ENCODE assay signal across 10 cellular contexts in genomic region chr19:18650048-18650435, GRCh38. TPM values are rescaled to one million over a fixed set of nuclear protein-coding genes. Genes with fewer than 3 reads are reported as not detected.
DNase-seq lines count a peak whose midpoint lies in the region; ATAC-seq and TF ChIP-seq lines count a peak whose summit lies in the region.
"Had no signal": no experiment of that assay in that cellular context is flagged by ENCODE, and none has a peak within 500 bp of the region (broad histone marks: within the 10 kb centered on the region; RNA-seq: fewer than 3 reads in every experiment).

No MANE protein-coding gene starts in this region.

- WGBS in right lobe of liver (ENCODE audit: insufficient coverage, low coverage, low lambda C conversion rate, missing lambda C conversion rate), result 39% methylated on average over 11 of the region's 15 CpGs
- 56% methylated on average over 15 of the region's 15 CpGs for WGBS in smooth muscle cell (ENCODE audit: low lambda C conversion rate)

- H3K4me3 ChIP-seq in right lobe of liver, result no peak overlapping the region
- no peak overlapping the region for H3K4me3 ChIP-seq in smooth muscle cell
- H3K4me3 ChIP-seq: SK-N-MC had no signal

- peaks cover 23% of the 10 kb centered on the region for H3F3A ChIP-seq in smooth muscle cell (ENCODE audit: low read depth)

- H3K4me1 ChIP-seq in right lobe of liver, result no peaks in the 10 kb centered on the region
- peaks cover 22% of the 10 kb centered on the region for H3K4me1 ChIP-seq in smooth muscle cell (ENCODE audit: low read depth)
- H3K4me1 ChIP-seq: foreskin keratinocyte had no signal

- no peak for TF ChIP-seq POLR2A in right lobe of liver (IDR thresholded peaks at IDR 0.05)

- H3K27me3 ChIP-seq in right lobe of liver (no peaks in the 10 kb centered on the region), smooth muscle cell (ENCODE audit: low read depth) (no peaks in the 10 kb centered on the region)
- H3K27me3 ChIP-seq: foreskin keratinocyte had no signal

- peaks cover 35% of the 10 kb centered on the region for H3K4me1 Mint-ChIP-seq in HFFc6 (ENCODE audit: low read depth)

- no peaks in the 10 kb centered on the region for H3K36me3 ChIP-seq in right lobe of liver
- H3K36me3 ChIP-seq in smooth muscle cell (ENCODE audit: low read depth), result no peaks in the 10 kb centered on the region

- H3K27ac ChIP-seq in right lobe of liver (peak overlapping the region in 2 of 3 donors; percentile 38 to 40), smooth muscle cell (ENCODE audit: low read depth) (peak overlapping the region; percentile 95)
- H3K27ac ChIP-seq: foreskin keratinocyte, SK-N-MC had no signal

- H2AFZ ChIP-seq in smooth muscle cell (ENCODE audit: low read depth), result no peak overlapping the region

- peak overlapping the region; percentile 74 for H3K4me3 Mint-ChIP-seq in HFFc6

- H4K20me1 ChIP-seq in smooth muscle cell (ENCODE audit: low read depth), result peaks cover 7% of the 10 kb centered on the region

- DNase-seq in HFFc6 (no peak), dermis blood vessel endothelial cell (peak; percentile 62), right lobe of liver (no peak), smooth muscle cell (lab: John Stamatoyannopoulos, UW; ENCODE audit: unreplicated experiment) (no peak), putamen (ENCODE audit: low spot score) (no peak)
- DNase-seq in stimulated activated CD4-positive, alpha-beta T cell treated with anti-CD3 and anti-CD28 coated beads, Interleukin-2, amount 100 ng/mL, for 48 hours, result no peak

- no peaks in the 10 kb centered on the region for H3K36me3 Mint-ChIP-seq in HFFc6 (ENCODE audit: low read depth)

- peaks cover 5% of the 10 kb centered on the region; the same call in 1 of the 2 replicates for H3K27me3 Mint-ChIP-seq in HFFc6 (ENCODE audit: insufficient read depth)

- peak overlapping the region; percentile 93 for H3K27ac Mint-ChIP-seq in HFFc6

- H3K9me3 Mint-ChIP-seq in HFFc6, result no peaks in the 10 kb centered on the region

- no peaks in the 10 kb centered on the region for H3K9me3 ChIP-seq in right lobe of liver
- no peaks in the 10 kb centered on the region for H3K9me3 ChIP-seq in smooth muscle cell (replicated peaks; ENCODE audit: low read depth)

- intact Hi-C loops in right lobe of liver (cut with DNase I), result no loop called here

- H3K79me2 ChIP-seq in smooth muscle cell (ENCODE audit: low read depth), result peaks cover 15% of the 10 kb centered on the region

- H3K9ac ChIP-seq in smooth muscle cell (ENCODE audit: low read depth), result peak overlapping the region; percentile 79

- no peak for TF ChIP-seq CTCF in HFFc6 (IDR thresholded peaks at IDR 0.05)
- no peak for TF ChIP-seq CTCF in right lobe of liver (IDR thresholded peaks at IDR 0.05)
- TF ChIP-seq CTCF in smooth muscle cell (IDR thresholded peaks at IDR 0.05; ENCODE audit: borderline replicate concordance, insufficient read depth, poor library complexity, severe bottlenecking), result no peak

- peak; percentile 48 to 72 (median 60) for ATAC-seq in right lobe of liver
- no peak for ATAC-seq in HG03520 (IDR thresholded peaks at IDR 0.05; ENCODE audit: unreplicated experiment)
- no peak for ATAC-seq in GM21723 (IDR thresholded peaks at IDR 0.05; ENCODE audit: unreplicated experiment)
- ATAC-seq: foreskin keratinocyte had no signal

- peak overlapping the region; percentile 80 for H3K4me2 ChIP-seq in smooth muscle cell

RNA-seq across cellular contexts. Expression of gene KLHL26, which starts 13.2 kb away (rescaled TPM):
- total RNA-seq in HFFc6 (2021; fragmentation: NEBNext Ultra II Directional; extraction: Animal tissue kit (Norgen Biotek cat#: 25700)), result 1 to 10 TPM; 3.6 to 9.3 (median 7.4) TPM
- total RNA-seq in dermis blood vessel endothelial cell, result 1.9 and 9.1 TPM in 2 replicates
- 1 to 10 TPM; 3.8 to 5.0 (median 4.7) TPM for total RNA-seq in right lobe of liver
- total RNA-seq in smooth muscle cell, result 3.9 and 5.6 TPM in 2 replicates
- polyA plus RNA-seq in smooth muscle cell, result 7.6 and 8.7 TPM in 2 replicates

RNA-seq across cellular contexts. Expression of gene CRTC1, which starts 33.4 kb away (rescaled TPM):
- total RNA-seq in HFFc6 (2021; fragmentation: NEBNext Ultra II Directional; extraction: Animal tissue kit (Norgen Biotek cat#: 25700)), result 10 to 100 TPM; 11.8 to 14.5 (median 13.4) TPM
- total RNA-seq in dermis blood vessel endothelial cell (1.2 and 1.8 TPM in 2 replicates), right lobe of liver (1 to 10 TPM; 1.7 to 7.2 (median 4.9) TPM), smooth muscle cell (1.0 and 1.6 TPM in 2 replicates)
- polyA plus RNA-seq in smooth muscle cell, result 3.1 and 3.5 TPM in 2 replicates

RNA-seq across cellular contexts. Expression of gene TMEM59L, which starts 37.4 kb away (rescaled TPM):
- total RNA-seq in HFFc6 (2021; fragmentation: NEBNext Ultra II Directional; extraction: Animal tissue kit (Norgen Biotek cat#: 25700)), result 1 to 10 TPM; 1.7 to 4.3 (median 3.2) TPM
- under 0.01 TPM in 1 of 2 replicates, not detected in the other for total RNA-seq in dermis blood vessel endothelial cell
- total RNA-seq in right lobe of liver, result under 1 TPM in 2 of 6 experiments, not detected in 4; 0.31 to 0.43 TPM
- 4.4 and 5.0 TPM in 2 replicates for total RNA-seq in smooth muscle cell
- 31.7 and 42.0 TPM in 2 replicates for polyA plus RNA-seq in smooth muscle cell
- total RNA-seq: foreskin keratinocyte had no signal
- polyA plus RNA-seq: foreskin keratinocyte had no signal

RNA-seq across cellular contexts. Expression of gene CRLF1, which starts 43.4 kb away (rescaled TPM):
- total RNA-seq in HFFc6 (2021; fragmentation: NEBNext Ultra II Directional; extraction: Animal tissue kit (Norgen Biotek cat#: 25700)), result 1 to 10 TPM; 1.6 to 4.1 (median 2.4) TPM
- not detected in 2 replicates for total RNA-seq in dermis blood vessel endothelial cell
- 1 to 10 TPM in 2 of 6 experiments, under 1 TPM in 1, not detected in 3; 0.27 to 2.9 (median 1.2) TPM for total RNA-seq in right lobe of liver
- total RNA-seq in smooth muscle cell, result 196 and 221 TPM in 2 replicates
- polyA plus RNA-seq in smooth muscle cell, result 715 and 1,048 TPM in 2 replicates

Comparison
In these comparisons a context has a peak if more than half of its experiments do, and no peak if none do; other contexts are left out.
1. ATAC-seq: peak in right lobe of liver (4 of 4); none in HG03520 (single experiment) and GM21723 (single experiment).